In genomic region chr11:128207861-128208321, GRCh38 we compare ENCODE assay signal across 11 cellular contexts.
DNase-seq lines count a peak whose midpoint lies in the region; ATAC-seq and TF ChIP-seq lines count a peak whose summit lies in the region.
"Had no signal": no experiment of that assay in that cellular context is flagged by ENCODE, and none has a peak within 500 bp of the region (broad histone marks: within the 10 kb centered on the region; RNA-seq: fewer than 3 reads in every experiment).

No MANE protein-coding gene starts in this region.

- TF ChIP-seq CTCF in smooth muscle cell (IDR thresholded peaks at IDR 0.05; ENCODE audit: borderline replicate concordance, insufficient read depth, poor library complexity, severe bottlenecking): no peak

- H3K9me3 ChIP-seq in smooth muscle cell (replicated peaks; ENCODE audit: low read depth): no peaks in the 10 kb centered on the region
- H3K9me3 ChIP-seq: SJCRH30 had no signal

- intact Hi-C loops in left cardiac atrium (cut with DNase I): no loop called here

- WGBS in smooth muscle cell (ENCODE audit: low lambda C conversion rate): 69% methylated on average over 3 of the region's 3 CpGs

- peak; percentile 16 to 34 for ATAC-seq in left cardiac atrium
- ATAC-seq in GM18873 (IDR thresholded peaks at IDR 0.05; ENCODE audit: low FRiP score, unreplicated experiment): no peak

- peaks cover 4% of the 10 kb centered on the region for H3K4me1 ChIP-seq in smooth muscle cell (ENCODE audit: low read depth)

- H3K27me3 ChIP-seq in smooth muscle cell (ENCODE audit: low read depth): no peaks in the 10 kb centered on the region
- H3K27me3 ChIP-seq: cardiac muscle cell, SJCRH30 had no signal

- H2AFZ ChIP-seq in smooth muscle cell (ENCODE audit: low read depth): peak overlapping the region; percentile 5

- peak overlapping the region; percentile 94 for H3K27ac ChIP-seq in smooth muscle cell (ENCODE audit: low read depth)
- H3K27ac ChIP-seq: cardiac muscle cell, SJCRH30 had no signal

- no peak overlapping the region for H3K9ac ChIP-seq in smooth muscle cell (ENCODE audit: low read depth)

- DNase-seq in HPDE6-E6E7 (ENCODE audit: extremely low spot score) (peak; percentile 77), amniotic epithelial cell (ENCODE audit: low read depth) (peak; percentile 98), left cardiac atrium (no peak), smooth muscle cell (lab: John Stamatoyannopoulos, UW; ENCODE audit: unreplicated experiment) (no peak), NOMO-1 treated with dmso at 0.1 percent for 144 hours (lab: John Stamatoyannopoulos, UW; ENCODE audit: unreplicated experiment) (no peak)
- DNase-seq in stimulated activated CD4-positive, alpha-beta T cell treated with anti-CD3 and anti-CD28 coated beads, Interleukin-2, amount 100 ng/mL, for 48 hours: no peak
- DNase-seq: NCI-H146; stimulated activated naive CD8-positive, alpha-beta T cell treated with anti-CD3 and anti-CD28 coated beads, Interleukin-15, amount 100 ng/mL, for 72 hours had no signal

- H3K4me2 ChIP-seq in smooth muscle cell: peak overlapping the region; percentile 18

- H3K79me2 ChIP-seq in smooth muscle cell (ENCODE audit: low read depth): no peaks in the 10 kb centered on the region

- no peak overlapping the region for H3K4me3 ChIP-seq in smooth muscle cell
- H3K4me3 ChIP-seq: cardiac muscle cell, SJCRH30 had no signal

- H3F3A ChIP-seq in smooth muscle cell (ENCODE audit: low read depth): peaks cover 18% of the 10 kb centered on the region

- no peaks in the 10 kb centered on the region for H4K20me1 ChIP-seq in smooth muscle cell (ENCODE audit: low read depth)

- H3K36me3 ChIP-seq in smooth muscle cell (ENCODE audit: low read depth): no peaks in the 10 kb centered on the region
- H3K36me3 ChIP-seq: cardiac muscle cell, SJCRH30 had no signal

Comparison
In these comparisons a context has a peak if more than half of its experiments do, and no peak if none do; other contexts are left out.
1. DNase-seq: peak in HPDE6-E6E7 (single experiment) and amniotic epithelial cell (single experiment); none in left cardiac atrium (single experiment), smooth muscle cell (single experiment), NOMO-1 treated with dmso at 0.1 percent for 144 hours (single experiment) and stimulated activated CD4-positive, alpha-beta T cell treated with anti-CD3 and anti-CD28 coated beads, Interleukin-2, amount 100 ng/mL, for 48 hours (0 of 2).